In genomic region chr17:76314392-76315227, GRCh38 we compare ENCODE assay signal across 1 cellular context.
TF ChIP-seq lines count a peak whose summit lies in the region.

No MANE protein-coding gene starts in this region.

TF ChIP-seq in HepG2, 621 proteins besides CTCF, POLR2A, EP300 and RAD21:
- TF ChIP-seq RBM22 (optimal IDR thresholded peaks at IDR 0.05; ENCODE audit: low read length) (peak; percentile 23), ZNF839 (CRISPR knock-in tag; IDR thresholded peaks at IDR 0.05; ENCODE audit: borderline replicate concordance) (no peak), ZNF121 (CRISPR knock-in tag; IDR thresholded peaks at IDR 0.05) (peak; percentile 91)
TF ChIP-seq in HepG2: peak in this region for 2.
